In the genomic region with DNA sequence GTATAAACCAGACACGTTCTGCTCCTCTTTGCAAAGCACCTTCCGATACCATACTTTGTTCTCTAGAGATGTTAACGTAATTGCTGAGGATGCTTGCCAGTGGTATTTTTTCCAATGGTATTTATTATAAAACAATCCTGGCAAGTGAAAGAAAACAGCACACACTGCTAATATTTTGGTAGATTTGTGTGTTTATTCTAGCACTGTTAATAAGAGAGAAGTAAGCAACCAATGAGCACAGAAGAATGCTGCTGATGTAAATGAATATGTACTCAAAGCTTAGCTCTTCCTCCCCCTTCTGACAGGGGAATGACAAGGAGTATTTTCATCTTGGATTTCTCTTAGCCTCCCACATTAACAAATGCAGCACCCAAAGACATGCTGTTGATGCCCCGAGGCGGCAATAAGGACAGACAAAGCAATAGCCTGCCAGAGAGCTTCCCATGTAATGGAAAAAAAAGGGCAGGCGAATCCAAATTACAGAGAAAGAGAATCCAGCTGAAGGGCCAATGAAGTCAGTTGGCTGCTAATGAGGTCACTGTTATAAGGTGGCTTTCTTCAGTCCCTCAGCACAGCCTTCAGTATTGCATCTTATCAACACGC, we compare ENCODE assay signal across 17 cellular contexts. TPM values are rescaled to one million over a fixed set of nuclear protein-coding genes. Genes with fewer than 3 reads are reported as not detected.
A peak's percentile ranks its signal among the peaks of the same experiment; 100 is the strongest.
DNase-seq lines count a peak whose midpoint lies in the region; ATAC-seq, FAIRE-seq and TF ChIP-seq lines count a peak whose summit lies in the region.
"Had no signal": no experiment of that assay in that cellular context is flagged by ENCODE, and none has a peak within 500 bp of the region (broad histone marks: within the 10 kb centered on the region; RNA-seq: fewer than 3 reads in every experiment).

No MANE protein-coding gene starts in this region.

- DNase-seq in HAP-1 (ENCODE audit: low spot score in 2 of 2) = peak; percentile 60 to 65
- DNase-seq in astrocyte (ENCODE audit: low read depth) = no peak
- no peak for DNase-seq in pancreas
- DNase-seq in uterus = no peak
- no peak for DNase-seq in putamen (ENCODE audit: low spot score)
- DNase-seq in CD4-positive, alpha-beta memory T cell = no peak
- DNase-seq: BE2C; C1 segment of cervical spinal cord; CD4-positive, CD25-positive, alpha-beta regulatory T cell; DMS153; DMS79; GF-D8; HCEC 1CT had no signal

- no peak overlapping the region for H3K4me2 ChIP-seq in astrocyte (ENCODE audit: low read length)

- no peak overlapping the region for H3K9ac ChIP-seq in astrocyte (ENCODE audit: low read length)

- H3K4me1 ChIP-seq in HAP-1 (peaks cover 3% of the 10 kb centered on the region), astrocyte (ENCODE audit: insufficient read depth, low read length) (no peaks in the 10 kb centered on the region), pancreas (no peaks in the 10 kb centered on the region), uterus (no peaks in the 10 kb centered on the region)
- H3K4me1 ChIP-seq in CD4-positive, alpha-beta memory T cell (ENCODE audit: insufficient read depth, low read length) = no peaks in the 10 kb centered on the region
- H3K4me1 ChIP-seq: BE2C had no signal

- TF ChIP-seq CTCF in astrocyte (IDR thresholded peaks at IDR 0.05; ENCODE audit: insufficient read depth, low read depth, low read length) (no peak), pancreas (IDR thresholded peaks at IDR 0.05) (no peak), uterus (IDR thresholded peaks at IDR 0.05) (no peak)

- no peaks in the 10 kb centered on the region; the same call in 1 of the 2 replicates for H3K27me3 ChIP-seq in HAP-1 (ENCODE audit: low read depth)
- H3K27me3 ChIP-seq in astrocyte (ENCODE audit: insufficient read depth, low read length) = no peaks in the 10 kb centered on the region
- H3K27me3 ChIP-seq in pancreas = peaks cover 0 to 20% (median 2%) of the 10 kb centered on the region in 4 donors
- H3K27me3 ChIP-seq in uterus = no peaks in the 10 kb centered on the region
- H3K27me3 ChIP-seq in CD4-positive, alpha-beta memory T cell (ENCODE audit: insufficient read depth, low read length) = no peaks in the 10 kb centered on the region
- H3K27me3 ChIP-seq: BE2C had no signal

- no peak overlapping the region for H2AFZ ChIP-seq in astrocyte (ENCODE audit: low read depth, low read length)

- in situ Hi-C loops in HAP-1 (cut with MboI; ENCODE audit: low sequenced_read_pairs) = no loop called here

- FAIRE-seq in astrocyte (lab: Jason Lieb, UNC) = peak; percentile 17
- FAIRE-seq in pancreas (lab: Jason Lieb, UNC) = peak; percentile 69
- FAIRE-seq: H1 had no signal

- no peaks in the 10 kb centered on the region for H3K9me3 Mint-ChIP-seq in astrocyte (ENCODE audit: unreplicated experiment)
- H3K9me3 Mint-ChIP-seq in CD4-positive, alpha-beta memory T cell = no peaks in the 10 kb centered on the region
- H3K9me3 Mint-ChIP-seq: CD4-positive, CD25-positive, alpha-beta regulatory T cell had no signal

- H3K4me3 ChIP-seq in HAP-1 (no peak overlapping the region), astrocyte (ENCODE audit: insufficient read depth, low read depth, low read length) (no peak overlapping the region), pancreas (no peak overlapping the region), uterus (no peak overlapping the region)
- no peak overlapping the region for H3K4me3 ChIP-seq in CD4-positive, alpha-beta memory T cell (ENCODE audit: low read length in 2 of 2)

- no peaks in the 10 kb centered on the region for H3K36me3 Mint-ChIP-seq in astrocyte (ENCODE audit: low read depth, unreplicated experiment)
- H3K36me3 Mint-ChIP-seq in CD4-positive, alpha-beta memory T cell = no peaks in the 10 kb centered on the region
- H3K36me3 Mint-ChIP-seq: CD4-positive, CD25-positive, alpha-beta regulatory T cell had no signal

- H3K27me3 Mint-ChIP-seq in astrocyte (ENCODE audit: low read depth, unreplicated experiment) = no peaks in the 10 kb centered on the region
- H3K27me3 Mint-ChIP-seq in CD4-positive, alpha-beta memory T cell = peaks cover 3% of the 10 kb centered on the region in 2 donors

- no peaks in the 10 kb centered on the region for H4K20me1 ChIP-seq in astrocyte (ENCODE audit: insufficient read depth, low read length)

- intact Hi-C loops in pancreas (cut with DNase I) = no loop called here
- intact Hi-C loops in uterus (cut with DNase I; ENCODE audit: low total_unique reads) = no loop called here
- intact Hi-C loops in CD4-positive, alpha-beta memory T cell (cut with micrococcal nuclease) = no loop called here

- no peak overlapping the region for H3K4me3 Mint-ChIP-seq in astrocyte (ENCODE audit: unreplicated experiment)
- no peak overlapping the region for H3K4me3 Mint-ChIP-seq in CD4-positive, alpha-beta memory T cell
- H3K4me3 Mint-ChIP-seq: CD4-positive, CD25-positive, alpha-beta regulatory T cell had no signal

- H3K27ac ChIP-seq in astrocyte (ENCODE audit: low read depth, low read length) (no peak overlapping the region), pancreas (no peak overlapping the region), uterus (no peak overlapping the region)
- no peak overlapping the region for H3K27ac ChIP-seq in CD4-positive, alpha-beta memory T cell (ENCODE audit: low read depth, low read length)

- H3K9me3 ChIP-seq in HAP-1 (no peaks in the 10 kb centered on the region), astrocyte (ENCODE audit: insufficient read depth, low read depth, low read length) (no peaks in the 10 kb centered on the region), pancreas (no peaks in the 10 kb centered on the region), uterus (no peaks in the 10 kb centered on the region)
- no peaks in the 10 kb centered on the region for H3K9me3 ChIP-seq in CD4-positive, alpha-beta memory T cell (ENCODE audit: control insufficient read depth in 1 of 2, low read length in 2 of 2)
- H3K9me3 ChIP-seq: BE2C had no signal

- ATAC-seq in pancreas (no peak), GM21737 (IDR thresholded peaks at IDR 0.05; ENCODE audit: unreplicated experiment) (no peak)

- H3K36me3 ChIP-seq in HAP-1 (replicated peaks) = no peaks in the 10 kb centered on the region
- H3K36me3 ChIP-seq in astrocyte (ENCODE audit: insufficient read depth, low read length) = no peaks in the 10 kb centered on the region
- H3K36me3 ChIP-seq in pancreas = no peaks in the 10 kb centered on the region
- no peaks in the 10 kb centered on the region for H3K36me3 ChIP-seq in uterus
- no peaks in the 10 kb centered on the region for H3K36me3 ChIP-seq in CD4-positive, alpha-beta memory T cell (ENCODE audit: insufficient read depth, low read length)
- H3K36me3 ChIP-seq: BE2C had no signal

- no peak for TF ChIP-seq POLR2A in uterus (IDR thresholded peaks at IDR 0.05)

- peaks cover 8% of the 10 kb centered on the region for H3K4me1 Mint-ChIP-seq in astrocyte (ENCODE audit: low read depth, unreplicated experiment)
- H3K4me1 Mint-ChIP-seq in CD4-positive, alpha-beta memory T cell = no peaks in the 10 kb centered on the region
- H3K4me1 Mint-ChIP-seq: CD4-positive, CD25-positive, alpha-beta regulatory T cell had no signal

- no peaks in the 10 kb centered on the region for H3K79me2 ChIP-seq in astrocyte (ENCODE audit: insufficient read depth, low read length)

- no peak overlapping the region for H3K27ac Mint-ChIP-seq in astrocyte (ENCODE audit: unreplicated experiment)
- no peak overlapping the region for H3K27ac Mint-ChIP-seq in CD4-positive, alpha-beta memory T cell
- H3K27ac Mint-ChIP-seq: CD4-positive, CD25-positive, alpha-beta regulatory T cell had no signal

- CTCF ChIA-PET in CD4-positive, alpha-beta memory T cell (lab: Charles Lee; ENCODE audit: partially characterized antibody) = no interaction called here

- POLR2A ChIA-PET in CD4-positive, alpha-beta memory T cell (lab: Charles Lee; ENCODE audit: partially characterized antibody) = no interaction called here

- 51 to 69% methylated on average over 7 of the region's 7 CpGs for WGBS in pancreas, 2 donors

RNA-seq across cellular contexts. Expression of a gene that starts 18.6 kb away (rescaled TPM):
- total RNA-seq in astrocyte (0.22 and 0.30 TPM in 2 replicates), pancreas (1 to 10 TPM in 5 of 6 donors, under 1 TPM in 1; 0.79 to 3.3 (median 2.1) TPM), uterus (10 to 100 TPM; 17.2 to 47.0 (median 21.6) TPM)
- 1 to 10 TPM in 1 of 2 donors, under 1 TPM in 1; 0.87 to 1.0 TPM for polyA plus RNA-seq in pancreas
- not detected for total RNA-seq in CD4-positive, alpha-beta memory T cell
- polyA plus RNA-seq in CD4-positive, alpha-beta memory T cell = not detected
- total RNA-seq: Daoy, HT-29 had no signal
- polyA plus RNA-seq: CD4-positive, CD25-positive, alpha-beta regulatory T cell had no signal

Comparison
In these comparisons a context has a peak if more than half of its experiments do, and no peak if none do; other contexts are left out.
1. DNase-seq: peak in HAP-1 (2 of 2); none in astrocyte (single experiment), pancreas (0 of 6), uterus (0 of 2), putamen (single experiment) and CD4-positive, alpha-beta memory T cell (0 of 5).
2. RNA of a gene that starts 18.6 kb away (total RNA-seq): 17.2 to 47.0 TPM in uterus; 0.79 to 3.3 TPM in pancreas, 0.22 to 0.30 TPM in astrocyte and not detected in CD4-positive, alpha-beta memory T cell; every median in the first group is over 4 times any median in the second.